In genomic region chrX:21638311-21638710, GRCh38 we compare ENCODE assay signal across 18 cellular contexts. TPM values are rescaled to one million over a fixed set of nuclear protein-coding genes. Genes with fewer than 3 reads are reported as not detected.
DNase-seq lines count a peak whose midpoint lies in the region; ATAC-seq and TF ChIP-seq lines count a peak whose summit lies in the region.
"Had no signal": no experiment of that assay in that cellular context is flagged by ENCODE, and none has a peak within 500 bp of the region (broad histone marks: within the 10 kb centered on the region; RNA-seq: fewer than 3 reads in every experiment).

No MANE protein-coding gene starts in this region.

- DNase-seq in AG08396 (ENCODE audit: low spot score): peak; percentile 41
- DNase-seq in HS-5 (ENCODE audit: low read depth): peak; percentile 52
- peak; percentile 14 for DNase-seq in choroid plexus epithelial cell (ENCODE audit: low read depth)
- peak; percentile 35 for DNase-seq in hepatic stellate cell (ENCODE audit: low spot score)
- no peak for DNase-seq in activated T-cell treated with anti-CD3 and anti-CD28 coated beads, Interleukin-2, amount 50 U/mL, for 48 hours
- no peak for DNase-seq in medulla oblongata (ENCODE audit: extremely low spot score)
- no peak for DNase-seq in sciatic nerve (ENCODE audit: low spot score)
- DNase-seq: ACHN; activated CD4-positive, alpha-beta T cell treated with anti-CD3 and anti-CD28 coated beads, Interleukin-2, amount 50 U/mL, for 4 hours; anterior cingulate cortex; DND-41; NCI-H1105; NCI-H69; nucleus accumbens; retina; SIG-M5 had no signal

- intact Hi-C loops in sciatic nerve (cut with DNase I): no loop called here

- no peak overlapping the region for H3K4me3 ChIP-seq in choroid plexus epithelial cell (ENCODE audit: low read depth, low read length)

- TF ChIP-seq CTCF in choroid plexus epithelial cell (conservative IDR thresholded peaks at IDR 0.05; ENCODE audit: low read depth, low read length): no peak

- ATAC-seq in HG03520 (IDR thresholded peaks at IDR 0.05; ENCODE audit: unreplicated experiment) (no peak), sciatic nerve (no peak)

RNA-seq across cellular contexts. Expression of gene KLHL34, which starts 19.8 kb away (rescaled TPM):
- 0.09 TPM for total RNA-seq in sciatic nerve
- total RNA-seq: H1 had no signal

Comparison
In these comparisons a context has a peak if more than half of its experiments do, and no peak if none do; other contexts are left out.
1. DNase-seq: peak in AG08396 (single experiment), HS-5 (single experiment), choroid plexus epithelial cell (single experiment) and hepatic stellate cell (single experiment); none in activated T-cell treated with anti-CD3 and anti-CD28 coated beads, Interleukin-2, amount 50 U/mL, for 48 hours (0 of 2), medulla oblongata (single experiment) and sciatic nerve (single experiment).